In the genomic region with DNA sequence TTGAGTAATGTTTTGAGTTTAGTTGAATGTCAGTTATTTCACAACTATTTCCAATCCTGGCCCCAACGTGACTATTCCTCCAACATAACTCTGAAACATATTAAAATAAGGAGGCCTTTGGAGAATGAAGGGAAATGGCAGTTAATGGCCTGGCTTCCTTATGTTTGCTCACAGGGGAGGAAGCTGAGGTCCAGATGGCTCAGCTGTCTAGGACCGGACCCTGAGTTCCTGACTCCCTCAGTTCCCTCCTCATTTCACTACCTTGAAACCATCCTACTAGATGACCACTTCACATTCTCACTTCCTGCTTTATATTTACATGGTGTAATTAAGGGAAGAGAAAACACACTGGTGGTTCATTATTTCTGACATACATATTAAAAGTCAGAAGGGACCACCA, we compare ENCODE assay signal across 1 cellular context.
TF ChIP-seq lines count a peak whose summit lies in the region.

No MANE protein-coding gene starts in this region.

TF ChIP-seq in GM12878, 131 proteins besides CTCF, POLR2A, EP300 and RAD21 (continued from another document):
- TF ChIP-seq, protein P1, sequence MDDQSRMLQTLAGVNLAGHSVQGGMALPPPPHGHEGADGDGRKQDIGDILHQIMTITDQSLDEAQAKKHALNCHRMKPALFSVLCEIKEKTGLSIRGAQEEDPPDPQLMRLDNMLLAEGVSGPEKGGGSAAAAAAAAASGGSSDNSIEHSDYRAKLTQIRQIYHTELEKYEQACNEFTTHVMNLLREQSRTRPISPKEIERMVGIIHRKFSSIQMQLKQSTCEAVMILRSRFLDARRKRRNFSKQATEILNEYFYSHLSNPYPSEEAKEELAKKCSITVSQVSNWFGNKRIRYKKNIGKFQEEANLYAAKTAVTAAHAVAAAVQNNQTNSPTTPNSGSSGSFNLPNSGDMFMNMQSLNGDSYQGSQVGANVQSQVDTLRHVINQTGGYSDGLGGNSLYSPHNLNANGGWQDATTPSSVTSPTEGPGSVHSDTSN (IDR thresholded peaks at IDR 0.05; ENCODE audit: insufficient replicate concordance, low read depth, low read length) = no peak
TF ChIP-seq in GM12878: peak in this region for 8.
